14 cellular contexts compared by ENCODE assay signal in the genomic region with DNA sequence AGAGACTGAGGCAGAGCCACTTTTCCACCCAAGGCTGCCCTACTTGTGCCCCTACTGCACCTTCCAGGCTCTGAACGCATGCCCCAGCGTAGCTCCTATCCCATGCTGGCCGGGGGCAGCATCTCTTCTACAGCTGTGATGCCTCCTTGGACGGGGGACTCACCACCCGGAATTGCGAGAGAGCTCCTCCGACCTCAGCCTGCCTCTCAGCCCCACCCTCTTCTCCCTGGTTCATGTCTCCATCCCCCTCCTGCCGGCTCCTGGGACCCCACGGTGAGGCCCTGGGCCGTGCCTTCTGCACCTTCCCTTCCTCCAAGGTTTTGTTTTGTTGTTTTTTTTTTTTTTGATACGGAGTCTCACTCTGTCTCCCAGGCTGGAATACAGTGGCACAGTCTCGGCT.
DNase-seq lines count a peak whose midpoint lies in the region; ATAC-seq, FAIRE-seq and TF ChIP-seq lines count a peak whose summit lies in the region.
"Had no signal": no experiment of that assay in that cellular context is flagged by ENCODE, and none has a peak within 500 bp of the region (broad histone marks: within the 10 kb centered on the region; RNA-seq: fewer than 3 reads in every experiment).

No MANE protein-coding gene starts in this region.

- H3K4me3 ChIP-seq in IMR-90 (ENCODE audit: insufficient read depth, low read depth, low read length) (no peak overlapping the region), lower lobe of right lung (no peak overlapping the region)
- H3K4me3 ChIP-seq: A549, GM12878 had no signal

- H2AK5ac ChIP-seq in H9 (ENCODE audit: insufficient read length, low read length) (no peak overlapping the region), IMR-90 (ENCODE audit: low read depth, low read length) (no peak overlapping the region)

- H3K4me1 ChIP-seq in H9 (ENCODE audit: insufficient read depth, low read length) (no peaks in the 10 kb centered on the region), IMR-90 (ENCODE audit: control insufficient read depth, insufficient read depth, low read length) (no peaks in the 10 kb centered on the region), lower lobe of right lung (no peaks in the 10 kb centered on the region)
- H3K4me1 ChIP-seq: A549, BE2C had no signal

- H3K9me3 Mint-ChIP-seq in H9, result peaks cover 0 to 3% of the 10 kb centered on the region in 2 experiments; a peak in 2 of 5 replicates

- peaks cover 2% of the 10 kb centered on the region for H3K27me3 Mint-ChIP-seq in H9 (ENCODE audit: low read depth)

- no peak overlapping the region for H3K23ac ChIP-seq in H9 (ENCODE audit: insufficient read length, low read depth, low read length)
- H3K23ac ChIP-seq in IMR-90 (ENCODE audit: low read depth, low read length), result no peak overlapping the region

- H4K5ac ChIP-seq in H9 (ENCODE audit: insufficient read length, low read depth, low read length) (no peak overlapping the region), IMR-90 (ENCODE audit: low read depth, low read length) (no peak overlapping the region)

- H3K4me1 Mint-ChIP-seq in H9, result no peaks in the 10 kb centered on the region
- H3K4me1 Mint-ChIP-seq: CD4-positive, alpha-beta memory T cell had no signal

- H4K91ac ChIP-seq in H9 (ENCODE audit: insufficient read length, low read depth, low read length) (no peak overlapping the region), IMR-90 (ENCODE audit: insufficient read depth, low read depth, low read length) (no peak overlapping the region)

- TF ChIP-seq POLR2A in IMR-90 (IDR thresholded peaks at IDR 0.05; ENCODE audit: low read depth, low read length), result no peak

- BruUV-seq in IMR-90 (replicated peaks; lab: Mats Ljungman, UMichigan), result no TSS peak

- no CpG with 5 or more reads among the region's 12 CpGs for WGBS in H9 (ENCODE audit: extremely low coverage, insufficient read length, low lambda C conversion rate)
- 62% methylated on average over 5 of the region's 12 CpGs; no CpG with 5 or more reads in 1 of the 2 experiments for WGBS in IMR-90 (ENCODE audit: extremely low coverage in 2 of 2, insufficient read length in 1 of 2), 2 experiments

- H4K8ac ChIP-seq in H9 (replicated peaks; ENCODE audit: insufficient read length, low read depth, low read length) (no peak overlapping the region), IMR-90 (ENCODE audit: low read depth in 2 of 2, low read length in 2 of 2) (no peak overlapping the region)

- H3K9ac ChIP-seq in H9 (ENCODE audit: extremely low read depth, insufficient read length, low read length), result no peak overlapping the region
- H3K9ac ChIP-seq in IMR-90 (ENCODE audit: low read depth, low read length), result no peak overlapping the region

- H3K79me2 ChIP-seq in H9 (ENCODE audit: insufficient read depth, low read length), result no peaks in the 10 kb centered on the region

- no peak overlapping the region for H2AK9ac ChIP-seq in IMR-90 (replicated peaks; ENCODE audit: low read depth, low read length, poor library complexity)

- H2BK15ac ChIP-seq in H9 (ENCODE audit: low read depth, low read length), result no peak overlapping the region
- H2BK15ac ChIP-seq in IMR-90 (ENCODE audit: low read depth, low read length), result no peak overlapping the region

- H2BK120ac ChIP-seq in H9 (ENCODE audit: low read depth, low read length, poor library complexity, severe bottlenecking), result no peak overlapping the region
- H2BK120ac ChIP-seq in IMR-90 (ENCODE audit: low read depth, low read length), result no peak overlapping the region

- dilution Hi-C loops in IMR-90 (cut with HindIII; ENCODE audit: low sequenced_read_pairs, unreplicated experiment), result no loop called here

- H3K9me3 ChIP-seq in H9 (ENCODE audit: control insufficient read depth, low read depth, low read length), result no peaks in the 10 kb centered on the region
- H3K9me3 ChIP-seq in IMR-90 (ENCODE audit: control insufficient read depth, insufficient read depth, low read length), result no peaks in the 10 kb centered on the region
- H3K9me3 ChIP-seq in lower lobe of right lung, result no peaks in the 10 kb centered on the region
- H3K9me3 ChIP-seq: A549, BE2C had no signal

- H3K27ac Mint-ChIP-seq in H9, result no peak overlapping the region
- H3K27ac Mint-ChIP-seq: CD4-positive, alpha-beta memory T cell had no signal

- intact Hi-C loops in IMR-90 (cut with micrococcal nuclease) (no loop called here), lower lobe of right lung (cut with DNase I) (no loop called here)

- in situ Hi-C loops in IMR-90 (cut with MboI; ENCODE audit: low sequenced_read_pairs), result no loop called here

- FAIRE-seq in urothelium cell line (lab: Jason Lieb, UNC), result peak; percentile 61
- FAIRE-seq: A549, GM12878, GM18507, H54 had no signal

- POLR2A ChIA-PET in IMR-90 (lab: Charles Lee; ENCODE audit: unreplicated experiment), result no interaction called here

- TF ChIP-seq RAD21 in IMR-90 (IDR thresholded peaks at IDR 0.05; ENCODE audit: low read length), result no peak

- H3K27me3 ChIP-seq in H9 (ENCODE audit: insufficient read depth, low read length) (no peaks in the 10 kb centered on the region), IMR-90 (ENCODE audit: control insufficient read depth, insufficient read depth, low read length) (peaks cover 44% of the 10 kb centered on the region), lower lobe of right lung (ENCODE audit: low read depth) (peaks cover 44% of the 10 kb centered on the region)

- CTCF ChIA-PET in IMR-90 (lab: Yijun Ruan, JAX), result no interaction called here

- no peak overlapping the region for H2BK20ac ChIP-seq in H9 (ENCODE audit: low read depth, low read length, poor library complexity, severe bottlenecking)
- no peak overlapping the region for H2BK20ac ChIP-seq in IMR-90 (ENCODE audit: low read depth, low read length)

- H3K4me2 ChIP-seq in H9 (ENCODE audit: insufficient read depth, insufficient read length, low read length) (no peak overlapping the region), IMR-90 (ENCODE audit: low read depth, low read length) (no peak overlapping the region)
- H3K4me2 ChIP-seq: A549 had no signal

- no peak overlapping the region for H2BK12ac ChIP-seq in H9 (ENCODE audit: insufficient read length, low read depth, low read length)

- H3T11ph ChIP-seq in H9 (ENCODE audit: low read length), result no peak overlapping the region

- H3K14ac ChIP-seq in H9 (ENCODE audit: insufficient read depth, low read length) (0 out of 2 replicates have a peak overlapping the region, but pooled peaks have one; percentile 60), IMR-90 (replicated peaks; ENCODE audit: low read depth, low read length) (no peak overlapping the region)

- H3K4me3 Mint-ChIP-seq in H9, result no peak overlapping the region
- H3K4me3 Mint-ChIP-seq: CD4-positive, alpha-beta memory T cell had no signal

- H2AFZ ChIP-seq in H9 (ENCODE audit: low read length) (no peak overlapping the region), IMR-90 (replicated peaks; ENCODE audit: low read length, poor library complexity) (peak overlapping the region; percentile 32)

- no peaks in the 10 kb centered on the region for H3K9me1 ChIP-seq in IMR-90 (ENCODE audit: insufficient read depth, low read length)

- no peak overlapping the region for H3K4ac ChIP-seq in H9 (ENCODE audit: low read depth, low read length)
- H3K4ac ChIP-seq in IMR-90 (ENCODE audit: low read depth, low read length), result no peak overlapping the region

- H3K56ac ChIP-seq in H9 (ENCODE audit: insufficient read length, low read depth, low read length) (no peak overlapping the region), IMR-90 (ENCODE audit: extremely low read depth, insufficient read depth, low read length) (no peak overlapping the region)

- H4K20me1 ChIP-seq in H9 (ENCODE audit: control insufficient read depth, insufficient read depth, insufficient read length), result no peaks in the 10 kb centered on the region
- no peaks in the 10 kb centered on the region for H4K20me1 ChIP-seq in IMR-90 (ENCODE audit: insufficient read depth, low read length)

- no peaks in the 10 kb centered on the region for H3K79me1 ChIP-seq in H9 (ENCODE audit: insufficient read depth, low read depth, low read length, poor library complexity, severe bottlenecking)
- H3K79me1 ChIP-seq in IMR-90 (ENCODE audit: low read depth in 1 of 2, low read length in 2 of 2), result no peaks in the 10 kb centered on the region

- ATAC-seq in IMR-90 (ENCODE audit: low read depth) (no peak), lower lobe of right lung (no peak), HG02852 (IDR thresholded peaks at IDR 0.05; ENCODE audit: unreplicated experiment) (no peak)
- ATAC-seq: GM12878 had no signal

- no peak overlapping the region for H3K18ac ChIP-seq in H9 (ENCODE audit: insufficient read length, low read depth, low read length)
- no peak overlapping the region for H3K18ac ChIP-seq in IMR-90 (ENCODE audit: low read depth, low read length)

- no peaks in the 10 kb centered on the region for H3K36me3 Mint-ChIP-seq in H9 (ENCODE audit: insufficient read depth in 1 of 3, low read depth in 3 of 3)
- H3K36me3 Mint-ChIP-seq: CD4-positive, alpha-beta memory T cell had no signal

- H3K23me2 ChIP-seq in H9 (ENCODE audit: insufficient read length, low read depth, low read length, poor library complexity, severe bottlenecking), result no peaks in the 10 kb centered on the region

- H3K27ac ChIP-seq in H9 (ENCODE audit: insufficient read length, low read depth, low read length) (no peak overlapping the region), IMR-90 (ENCODE audit: insufficient read depth, low read length) (no peak overlapping the region), lower lobe of right lung (no peak overlapping the region)
- H3K27ac ChIP-seq: A549, C4-2B had no signal

- TF ChIP-seq CTCF in H9 (conservative IDR thresholded peaks at IDR 0.05), result no peak
- no peak for TF ChIP-seq CTCF in IMR-90 (conservative IDR thresholded peaks at IDR 0.05; ENCODE audit: low read depth, low read length)
- TF ChIP-seq CTCF in lower lobe of right lung (IDR thresholded peaks at IDR 0.05), result no peak

- no peaks in the 10 kb centered on the region for H3K36me3 ChIP-seq in IMR-90 (ENCODE audit: control insufficient read depth, insufficient read depth, low read length)
- H3K36me3 ChIP-seq in lower lobe of right lung, result no peaks in the 10 kb centered on the region
- H3K36me3 ChIP-seq: BE2C had no signal

- H2BK5ac ChIP-seq in H9 (ENCODE audit: insufficient read length, low read length) (no peak overlapping the region), IMR-90 (ENCODE audit: low read depth, low read length, poor library complexity, severe bottlenecking) (no peak overlapping the region)

- no peak for DNase-seq in H9
- no peak for DNase-seq in IMR-90
- DNase-seq in lower lobe of right lung, result peak; percentile 35
- no peak for DNase-seq in urothelium cell line (ENCODE audit: low spot score)
- DNase-seq in pons (ENCODE audit: low spot score), result no peak
- DNase-seq: CD4-positive, alpha-beta memory T cell; DMS79 had no signal

TF ChIP-seq in IMR-90, 13 proteins besides CTCF, POLR2A, EP300 and RAD21:
- TF ChIP-seq CHD1 (IDR thresholded peaks at IDR 0.05; ENCODE audit: low read depth, low read length), result no peak
- TF ChIP-seq MAFK (IDR thresholded peaks at IDR 0.05; ENCODE audit: low read depth, low read length), result no peak
TF ChIP-seq in IMR-90: peak in this region for 0.
